22 cellular contexts compared by ENCODE assay signal in the genomic region with DNA sequence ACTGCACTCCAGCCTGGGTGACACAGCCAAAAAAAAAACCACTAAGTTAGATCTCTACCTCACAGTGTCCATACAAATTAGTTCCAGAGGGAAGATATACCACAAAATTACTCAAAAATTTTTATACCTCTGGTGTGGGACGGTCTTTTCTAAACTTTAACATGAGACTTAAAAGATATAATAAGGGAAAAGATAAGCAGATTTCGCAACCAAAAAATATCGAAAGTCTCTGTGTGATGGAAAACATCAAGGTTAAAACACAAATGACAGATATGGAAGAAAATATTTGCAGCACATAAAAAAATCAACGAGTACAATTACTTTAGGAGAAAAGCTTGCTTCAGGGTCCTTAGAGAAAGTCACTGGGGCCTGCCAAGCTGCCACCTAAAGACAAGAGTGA.
"Had no signal": no experiment of that assay in that cellular context is flagged by ENCODE, and none has a peak within 500 bp of the region (broad histone marks: within the 10 kb centered on the region; RNA-seq: fewer than 3 reads in every experiment).

No MANE protein-coding gene starts in this region.

- H3K4me3 Mint-ChIP-seq: activated naive CD8-positive, alpha-beta T cell treated with anti-CD3 and anti-CD28 coated beads, Interleukin-2, amount 10 ng/mL, durations not matched to agents 7 days and 5 days; dendritic cell treated with granulocyte-macrophage colony-stimulating factor and Interleukin-4, amounts not matched to agents 40 ng/mL and 50 ng/mL, for 4 days had no signal

- DNase-seq: activated CD4-positive, alpha-beta T cell treated with anti-CD3 and anti-CD28 coated beads for 48 hours; activated CD4-positive, alpha-beta T cell treated with anti-CD3 and anti-CD28 coated beads, Interleukin-2, amount 50 U/mL, for 48 hours; activated CD8-positive, alpha-beta memory T cell treated with anti-CD3 and anti-CD28 coated beads, Interleukin-2, amount 50 U/mL, for 4 hours; activated gamma-delta T cell treated with Interleukin-2 at 50 U/mL for 16 hours; activated naive CD8-positive, alpha-beta T cell treated with anti-CD3 and anti-CD28 coated beads, Interleukin-2, amount 10 ng/mL, durations not matched to agents 7 days and 5 days; activated T-cell treated with anti-CD3 and anti-CD28 coated beads, Interleukin-2, amount 50 U/mL, for 1 hour; adrenal gland; anterior cingulate cortex; cerebellar nuclear complex; MG63; MV-4-11; NCI-H1092 treated with DMSO at 0.1 percent for 48 hours; NCI-H1417 treated with DMSO at 0.1 percent for 48 hours; NCI-H1694; NCI-H2029; NCI-H2107; NCI-H2171 treated with DMSO at 0.1 percent for 48 hours; NCI-H226; NCI-H526; NCI-H774; SIG-M5 had no signal

- H3K9me3 Mint-ChIP-seq: activated naive CD8-positive, alpha-beta T cell treated with anti-CD3 and anti-CD28 coated beads, Interleukin-2, amount 10 ng/mL, durations not matched to agents 7 days and 5 days; dendritic cell treated with granulocyte-macrophage colony-stimulating factor and Interleukin-4, amounts not matched to agents 40 ng/mL and 50 ng/mL, for 4 days had no signal

- H3K27ac Mint-ChIP-seq: activated naive CD8-positive, alpha-beta T cell treated with anti-CD3 and anti-CD28 coated beads, Interleukin-2, amount 10 ng/mL, durations not matched to agents 7 days and 5 days; dendritic cell treated with granulocyte-macrophage colony-stimulating factor and Interleukin-4, amounts not matched to agents 40 ng/mL and 50 ng/mL, for 4 days had no signal

- H3K27me3 Mint-ChIP-seq: activated naive CD8-positive, alpha-beta T cell treated with anti-CD3 and anti-CD28 coated beads, Interleukin-2, amount 10 ng/mL, durations not matched to agents 7 days and 5 days; dendritic cell treated with granulocyte-macrophage colony-stimulating factor and Interleukin-4, amounts not matched to agents 40 ng/mL and 50 ng/mL, for 4 days had no signal
